ENCODE assay signal across 17 cellular contexts in the genomic region with DNA sequence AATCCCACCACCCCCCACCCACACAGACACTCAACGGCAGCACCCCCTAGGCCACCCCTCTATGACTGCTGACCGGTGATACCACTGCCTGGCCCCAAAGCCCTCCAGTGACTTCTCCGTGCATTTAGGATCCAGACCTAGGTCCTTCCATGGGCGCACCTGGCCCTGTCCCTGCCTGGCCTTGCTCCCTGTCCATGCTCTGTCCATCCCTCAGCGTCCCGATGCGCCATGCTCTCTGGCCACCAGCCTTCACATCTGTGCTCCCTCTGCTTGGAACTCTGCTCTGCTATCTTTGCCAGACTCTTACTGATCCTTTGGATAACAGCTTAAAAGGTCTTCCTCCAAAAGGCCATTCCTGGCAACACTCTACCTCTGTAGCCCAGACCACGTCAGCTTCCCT.
"Had no signal": no experiment of that assay in that cellular context is flagged by ENCODE, and none has a peak within 500 bp of the region (broad histone marks: within the 10 kb centered on the region; RNA-seq: fewer than 3 reads in every experiment).

No MANE protein-coding gene starts in this region.

- ATAC-seq: left lobe of liver; naive thymus-derived CD4-positive, alpha-beta T cell; T-cell had no signal

- H3K36me3 ChIP-seq: SJCRH30 had no signal

- DNase-seq: activated CD4-positive, alpha-beta T cell treated with anti-CD3 and anti-CD28 coated beads for 1 hour; activated CD4-positive, alpha-beta T cell treated with anti-CD3 and anti-CD28 coated beads, Interleukin-2, amount 50 U/mL, for 1 hour; activated CD8-positive, alpha-beta memory T cell treated with anti-CD3 and anti-CD28 coated beads for 24 hours; activated CD8-positive, alpha-beta memory T cell treated with anti-CD3 and anti-CD28 coated beads, Interleukin-2, amount 50 U/mL, for 4 hours; activated gamma-delta T cell; amygdala; cortex of kidney; foreskin melanocyte; kidney; naive thymus-derived CD4-positive, alpha-beta T cell; SJCRH30; stimulated activated CD4-positive, alpha-beta T cell treated with anti-CD3 and anti-CD28 coated beads, Interleukin-1b, Interleukin-23, amount 100 ng/mL, for 48 hours; T-cell; trophoblast cell had no signal

- H3K9me3 ChIP-seq: SJCRH30, testis had no signal

- H3K4me3 ChIP-seq: lung, SJCRH30, testis had no signal

- H3K27ac ChIP-seq: SJCRH30, testis had no signal

- H3K27me3 ChIP-seq: testis had no signal

- H3K4me1 ChIP-seq: SJCRH30 had no signal
